In the genomic region with DNA sequence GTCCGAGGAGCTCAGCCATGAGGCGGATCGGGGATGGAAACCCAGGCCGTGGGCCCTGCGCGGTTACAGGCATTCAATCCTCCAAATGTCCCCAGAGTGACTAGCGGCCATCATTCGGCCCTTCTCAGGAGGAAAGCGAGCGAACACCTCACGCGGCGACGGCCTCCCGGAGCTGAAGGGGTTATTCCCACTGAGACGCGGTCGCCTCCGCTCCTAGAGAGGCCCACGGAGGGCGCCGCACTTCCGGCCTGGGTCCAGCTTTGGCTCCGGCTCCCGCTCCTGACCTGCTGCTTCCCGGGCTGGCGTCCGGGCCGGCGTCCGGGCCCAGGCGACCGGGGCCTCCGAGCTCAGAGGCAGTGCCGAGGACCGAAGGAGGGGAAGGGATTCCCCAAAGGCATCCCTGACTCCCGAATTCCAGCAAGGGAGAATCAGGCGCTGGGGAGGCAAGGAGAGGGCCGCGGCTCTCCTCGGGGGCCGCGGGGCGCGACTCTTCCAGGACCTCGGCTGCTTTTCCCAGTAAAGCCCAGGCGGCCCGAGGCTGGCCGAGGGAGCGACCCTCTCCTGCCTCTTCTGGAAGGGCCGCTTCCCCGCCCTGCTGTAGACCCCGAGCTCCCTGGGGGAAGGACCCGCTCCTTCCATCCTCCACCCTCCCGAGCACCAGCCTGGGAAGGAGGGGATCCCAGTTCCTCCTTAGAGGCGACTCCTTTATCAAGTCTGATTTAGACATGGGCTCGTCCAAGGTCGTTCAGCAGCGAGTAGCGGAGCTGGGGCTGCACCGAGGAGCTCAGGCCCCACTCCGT, we compare ENCODE assay signal across 8 cellular contexts. TPM values are rescaled to one million over a fixed set of nuclear protein-coding genes. Genes with fewer than 3 reads are reported as not detected.
DNase-seq lines count a peak whose midpoint lies in the region; ATAC-seq and TF ChIP-seq lines count a peak whose summit lies in the region.

No MANE protein-coding gene starts in this region.

- no peaks in the 10 kb centered on the region for H3K27me3 ChIP-seq in endodermal cell (ENCODE audit: control insufficient read depth, insufficient read depth, low read length, poor library complexity, severe bottlenecking)

- H3K9ac ChIP-seq in endodermal cell (ENCODE audit: extremely low read depth, low read length, poor library complexity, severe bottlenecking), result peak overlapping the region; percentile 69

- peak overlapping the region; percentile 72 for H3K27ac ChIP-seq in endodermal cell (ENCODE audit: low read depth, low read length)

- H3K36me3 Mint-ChIP-seq in endodermal cell (ENCODE audit: low read depth) (no peaks in the 10 kb centered on the region), memory B cell (no peaks in the 10 kb centered on the region)

- peak overlapping the region; percentile 62 for H3K27ac Mint-ChIP-seq in endodermal cell
- no peak overlapping the region for H3K27ac Mint-ChIP-seq in memory B cell

- whole genome bisulfite sequencing in endodermal cell (ENCODE audit: insufficient coverage in 1 of 2, insufficient read length in 1 of 2), 2 experiments, result 2 to 4% methylated on average over 23 to 62 of the region's 62 CpGs

- H3K27me3 Mint-ChIP-seq in endodermal cell (ENCODE audit: insufficient read depth), result peaks cover 45% of the 10 kb centered on the region
- H3K27me3 Mint-ChIP-seq in memory B cell, result peaks cover 3% of the 10 kb centered on the region

- no peak for TF ChIP-seq CTCF in endodermal cell (conservative IDR thresholded peaks at IDR 0.05)

- no peaks in the 10 kb centered on the region for H3K9me3 ChIP-seq in endodermal cell (ENCODE audit: control insufficient read depth, low read length)

- no peaks in the 10 kb centered on the region for H3K36me3 ChIP-seq in endodermal cell (ENCODE audit: control insufficient read depth, insufficient read depth, low read length)

- ATAC-seq in memory B cell (ENCODE audit: low read depth) (peak; percentile 77), HG03442 (IDR thresholded peaks at IDR 0.05; ENCODE audit: unreplicated experiment) (no peak)

- H3K4me3 Mint-ChIP-seq in endodermal cell (peak overlapping the region; percentile 66), memory B cell (peak overlapping the region; percentile 80)

- peaks cover 2% of the 10 kb centered on the region for H3K4me1 ChIP-seq in endodermal cell (ENCODE audit: control insufficient read depth, insufficient read depth, low read length)

- H3K4me1 Mint-ChIP-seq in endodermal cell (peaks cover 11% of the 10 kb centered on the region), memory B cell (peaks cover 8% of the 10 kb centered on the region)

- DNase-seq in C1 segment of cervical spinal cord (lab: John Stamatoyannopoulos, UW), result peak in 13 of 14 donors; percentile 40 to 88 (median 81)
- DNase-seq in HCEC 1CT, result peak; percentile 76
- peak; percentile 94 for DNase-seq in NCI-H69 (lab: John Stamatoyannopoulos, UW)
- peak; percentile 62 for DNase-seq in activated CD8-positive, alpha-beta memory T cell treated with anti-CD3 and anti-CD28 coated beads, Interleukin-2, amount 50 U/mL, for 4 hours
- DNase-seq in endodermal cell, result peak; percentile 91
- peak in 1 of 2 donors; percentile 44 for DNase-seq in memory B cell (ENCODE audit: low spot score in 2 of 2)
- peak; percentile 26 for DNase-seq in stimulated activated CD8-positive, alpha-beta memory T cell treated with anti-CD3 and anti-CD28 coated beads, Interleukin-15, amount 100 ng/mL, for 1 hour (ENCODE audit: low read depth)

- H3K9me3 Mint-ChIP-seq in endodermal cell, result no peaks in the 10 kb centered on the region
- H3K9me3 Mint-ChIP-seq in memory B cell, result no peaks in the 10 kb centered on the region

- peak overlapping the region; percentile 92 for H3K4me3 ChIP-seq in endodermal cell (ENCODE audit: low read length)

RNA-seq across cellular contexts. Expression of gene ZNF629, which starts 18.6 kb away (rescaled TPM):
- 10 to 100 TPM; 31.8 to 33.3 TPM for total RNA-seq in endodermal cell
- 24.3 TPM for polyA plus RNA-seq in endodermal cell (2013, experiment 1 of 2)
- 24.7 TPM for polyA plus RNA-seq in endodermal cell (2013, experiment 2 of 2)

RNA-seq across cellular contexts. Expression of gene RNF40, which starts 43.4 kb away (rescaled TPM):
- 10 to 100 TPM; 88.4 to 95.8 TPM for total RNA-seq in endodermal cell
- polyA plus RNA-seq in endodermal cell (2013, experiment 1 of 2), result 89.1 TPM
- 85.4 TPM for polyA plus RNA-seq in endodermal cell (2013, experiment 2 of 2)

RNA-seq across cellular contexts. Expression of gene CFAP119, which starts 43.7 kb away (rescaled TPM):
- total RNA-seq in endodermal cell, result 10 to 100 TPM in 1 of 2 donors, 1 to 10 TPM in 1; 6.9 to 12.6 TPM
- polyA plus RNA-seq in endodermal cell (2013, experiment 1 of 2), result 8.2 TPM
- polyA plus RNA-seq in endodermal cell (2013, experiment 2 of 2), result 9.1 TPM

RNA-seq across cellular contexts. Expression of gene PHKG2, which starts 57.3 kb away (rescaled TPM):
- total RNA-seq in endodermal cell, result 10 to 100 TPM; 49.8 to 54.8 TPM
- polyA plus RNA-seq in endodermal cell (2013, experiment 1 of 2), result 33.9 TPM
- polyA plus RNA-seq in endodermal cell (2013, experiment 2 of 2), result 33.8 TPM
